ENCODE assay signal across 8 cellular contexts in genomic region chr5:14351845-14352712, GRCh38.
DNase-seq lines count a peak whose midpoint lies in the region; ATAC-seq, FAIRE-seq and TF ChIP-seq lines count a peak whose summit lies in the region.

No MANE protein-coding gene starts in this region.

- H3K4me3 ChIP-seq in GM12878: no peak overlapping the region
- no peak overlapping the region for H3K4me3 ChIP-seq in iPS DF 6.9 (ENCODE audit: low read length)

- BruUV-seq in GM12878 (replicated peaks; lab: Mats Ljungman, UMichigan): no TSS peak

- peak; percentile 89 to 98 (median 96) for TF ChIP-seq CTCF in GM12878 (IDR thresholded peaks at IDR 0.05 in 2 of 3, conservative IDR thresholded peaks at IDR 0.05 in 1 of 3; ENCODE audit: control insufficient read depth in 2 of 3, extremely low read depth in 1 of 3, insufficient read depth in 1 of 3, low read depth in 3 of 3, low read length in 3 of 3)

- RAD21 ChIA-PET in GM12878 (lab: Charles Lee; ENCODE audit: unreplicated experiment): interaction anchor here (0.6 to 1.4 kb wide), 9 partner anchors 9 to 357 kb away, joined by 3 to 22 read pairs (median 4); no protein-coding TSS in a partner anchor

- TF ChIP-seq POLR2A in GM12878 (IDR thresholded peaks at IDR 0.05; ENCODE audit: low read depth, low read length): no peak

- H3K36me3 ChIP-seq in GM12878 (ENCODE audit: control insufficient read depth in 2 of 2, insufficient read depth in 2 of 2, low read length in 1 of 2) (peaks cover 2 to 6% of the 10 kb centered on the region in 2 experiments; a peak in 1 of 4 replicates), iPS DF 6.9 (ENCODE audit: control insufficient read depth, insufficient read depth, low read length) (no peaks in the 10 kb centered on the region)

- H3K9ac ChIP-seq in GM12878 (ENCODE audit: control insufficient read depth, insufficient read depth, low read length): no peak overlapping the region

- TF ChIP-seq RAD21 in GM12878 (IDR thresholded peaks at IDR 0.05; ENCODE audit: insufficient read depth, low read depth, low read length): peak; percentile 81

- no peak overlapping the region for H3K4me2 ChIP-seq in GM12878 (ENCODE audit: control insufficient read depth, insufficient read depth)

- H4K20me1 ChIP-seq in GM12878 (ENCODE audit: control insufficient read depth, insufficient read depth): no peaks in the 10 kb centered on the region

- H3K79me2 ChIP-seq in GM12878 (ENCODE audit: control insufficient read depth, insufficient read depth, low read length): no peaks in the 10 kb centered on the region; the same call in 1 of the 2 replicates

- no peak for TF ChIP-seq EP300 in GM12878 (IDR thresholded peaks at IDR 0.05; ENCODE audit: borderline replicate concordance in 1 of 2, control insufficient read depth in 1 of 2, low read depth in 2 of 2, low read length in 2 of 2)

- H3K27ac ChIP-seq in GM12878 (ENCODE audit: control insufficient read depth, insufficient read depth): peak overlapping the region; percentile 11; the same call in 1 of the 2 replicates
- H3K27ac ChIP-seq in iPS DF 6.9 (ENCODE audit: low read length): no peak overlapping the region

- in situ Hi-C loops in GM12878 (cut with MboI): loop anchor here (5.0 to 25.0 kb wide), 3 partner anchors 295 to 660 kb away; no protein-coding TSS in a partner anchor

- H3K9me3 ChIP-seq in GM12878 (replicated peaks; ENCODE audit: control insufficient read depth, insufficient read depth, low read length) (no peaks in the 10 kb centered on the region), iPS DF 6.9 (ENCODE audit: control insufficient read depth, insufficient read depth, low read length) (no peaks in the 10 kb centered on the region)

- H3K4me1 ChIP-seq in GM12878 (ENCODE audit: control insufficient read depth, insufficient read depth, low read length) (peaks cover 7% of the 10 kb centered on the region; the same call in 1 of the 2 replicates), iPS DF 6.9 (ENCODE audit: control insufficient read depth, insufficient read depth, low read length) (no peaks in the 10 kb centered on the region)

- POLR2A ChIA-PET in GM12878 (lab: Charles Lee): no interaction called here

- SMC1A ChIA-PET in GM12878 (lab: Charles Lee; ENCODE audit: uncharacterized antibody, unreplicated experiment): interaction anchor here (0.7 to 1.7 kb wide), 13 partner anchors 10 to 361 kb away, joined by 3 to 23 read pairs (median 3); no protein-coding TSS in a partner anchor

- H3K27me3 ChIP-seq in GM12878 (replicated peaks in 1 of 2; ENCODE audit: control insufficient read depth in 2 of 2, insufficient read depth in 2 of 2, low read length in 1 of 2): no peaks in the 10 kb centered on the region
- no peaks in the 10 kb centered on the region for H3K27me3 ChIP-seq in iPS DF 6.9 (ENCODE audit: control insufficient read depth, insufficient read depth, low read length)

- DNase-seq in NK-92 treated with Interleukin-12 subunit alpha and Interleukin-12 subunit beta, amount 100 ng/mL, for 24 hours (lab: John Stamatoyannopoulos, UW): peak; percentile 12
- DNase-seq in NK-92 (lab: John Stamatoyannopoulos, UW; ENCODE audit: unreplicated experiment): no peak
- DNase-seq in NCI-H2029 (lab: John Stamatoyannopoulos, UW): peak; percentile 35
- DNase-seq in T-helper 22 cell (ENCODE audit: low read depth): peak; percentile 3
- DNase-seq in GM12878 (ENCODE audit: low read depth, low spot score): no peak
- peak; percentile 52 for DNase-seq in iPS DF 6.9 (ENCODE audit: low read depth, low spot score)
- DNase-seq in stimulated activated CD4-positive, alpha-beta T cell treated with anti-CD3 and anti-CD28 coated beads, Interleukin-15, amount 100 ng/mL, for 1 hour (ENCODE audit: low read depth in 1 of 2, low spot score in 1 of 2): peak; percentile 10 to 46

- CTCF ChIA-PET in GM12878 (lab: Yijun Ruan, JAX): interaction anchor here (0.6 to 3.3 kb wide), 40 partner anchors 8 to 368 kb away, joined by 3 to 46 read pairs (median 4); no protein-coding TSS in a partner anchor

- 42% methylated on average over 7 of the region's 7 CpGs for WGBS in GM12878 (ENCODE audit: insufficient coverage, insufficient replicate concordance, low lambda C conversion rate, missing lambda C conversion rate)
- WGBS in iPS DF 6.9 (ENCODE audit: insufficient coverage, insufficient read length): no CpG with 5 or more reads among the region's 7 CpGs

- intact Hi-C loops in GM12878 (cut with micrococcal nuclease; ENCODE audit: unreplicated experiment): loop anchor here (1.0 to 5.0 kb wide), 2 partner anchors 296 to 365 kb away; no protein-coding TSS in a partner anchor

- peak; percentile 73 for FAIRE-seq in GM12878 (lab: Jason Lieb, UNC)

- H2AFZ ChIP-seq in GM12878 (ENCODE audit: control insufficient read depth, low read depth, low read length): no peak overlapping the region

- ATAC-seq in HG02870 (IDR thresholded peaks at IDR 0.05; ENCODE audit: unreplicated experiment) (peak; percentile 84), GM12878 (peak; percentile 98)

TF ChIP-seq in GM12878, 131 proteins besides CTCF, POLR2A, EP300 and RAD21:
- TF ChIP-seq SMC3 (IDR thresholded peaks at IDR 0.05; ENCODE audit: borderline replicate concordance, low read length) (peak; percentile 54; the same call in 1 of the 2 replicates), POLR2AphosphoS5 (IDR thresholded peaks at IDR 0.05; ENCODE audit: low read length) (no peak), YY1 (IDR thresholded peaks at IDR 0.05; ENCODE audit: low read depth, low read length) (peak; percentile 57; the same call in 1 of the 2 replicates), RB1 (IDR thresholded peaks at IDR 0.05; ENCODE audit: borderline replicate concordance) (no peak), NR2C1 (IDR thresholded peaks at IDR 0.05) (no peak)
- TF ChIP-seq, protein P1, sequence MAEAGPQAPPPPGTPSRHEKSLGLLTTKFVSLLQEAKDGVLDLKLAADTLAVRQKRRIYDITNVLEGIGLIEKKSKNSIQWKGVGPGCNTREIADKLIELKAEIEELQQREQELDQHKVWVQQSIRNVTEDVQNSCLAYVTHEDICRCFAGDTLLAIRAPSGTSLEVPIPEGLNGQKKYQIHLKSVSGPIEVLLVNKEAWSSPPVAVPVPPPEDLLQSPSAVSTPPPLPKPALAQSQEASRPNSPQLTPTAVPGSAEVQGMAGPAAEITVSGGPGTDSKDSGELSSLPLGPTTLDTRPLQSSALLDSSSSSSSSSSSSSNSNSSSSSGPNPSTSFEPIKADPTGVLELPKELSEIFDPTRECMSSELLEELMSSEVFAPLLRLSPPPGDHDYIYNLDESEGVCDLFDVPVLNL (IDR thresholded peaks at IDR 0.05; ENCODE audit: low read depth, low read length): no peak
TF ChIP-seq in GM12878: peak in this region for 2.

Comparison
In these comparisons a context has a peak if more than half of its experiments do, and no peak if none do; other contexts are left out.
1. DNase-seq: peak in NK-92 treated with Interleukin-12 subunit alpha and Interleukin-12 subunit beta, amount 100 ng/mL, for 24 hours (single experiment), NCI-H2029 (single experiment), T-helper 22 cell (single experiment), iPS DF 6.9 (single experiment) and stimulated activated CD4-positive, alpha-beta T cell treated with anti-CD3 and anti-CD28 coated beads, Interleukin-15, amount 100 ng/mL, for 1 hour (2 of 2); none in NK-92 (single experiment) and GM12878 (single experiment).